ENCODE assay signal across 20 cellular contexts in genomic region chr4:182649698-182650477, GRCh38.
"Had no signal": no experiment of that assay in that cellular context is flagged by ENCODE, and none has a peak within 500 bp of the region (broad histone marks: within the 10 kb centered on the region; RNA-seq: fewer than 3 reads in every experiment).

No MANE protein-coding gene starts in this region.

- H3K9me3 Mint-ChIP-seq: stimulated activated naive CD8-positive, alpha-beta T cell treated with anti-CD3 and anti-CD28 coated beads, Interleukin-15, Interleukin-2, amounts not matched to agents 100 ng/mL and 50 ng/mL, for 24 hours had no signal

- H3K27ac Mint-ChIP-seq: activated CD4-positive, alpha-beta T cell treated with anti-CD3 and anti-CD28 coated beads, Interleukin-2, amount 10 ng/mL, durations not matched to agents 7 days and 5 days; activated CD8-positive, alpha-beta T cell treated with anti-CD3 and anti-CD28 coated beads, Interleukin-2, amount 10 ng/mL, durations not matched to agents 7 days and 5 days; activated naive CD4-positive, alpha-beta T cell treated with anti-CD3 and anti-CD28 coated beads for 36 hours; activated naive CD8-positive, alpha-beta T cell treated with anti-CD3 and anti-CD28 coated beads, Interleukin-2, amount 50 U/mL, for 24 hours; activated T-cell treated with anti-CD3 and anti-CD28 coated beads, Interleukin-2, amount 50 U/mL, for 24 hours; memory B cell; naive B cell had no signal

- H3K4me1 Mint-ChIP-seq: activated CD4-positive, alpha-beta T cell treated with anti-CD3 and anti-CD28 coated beads, Interleukin-2, amount 10 ng/mL, durations not matched to agents 7 days and 5 days; activated naive CD8-positive, alpha-beta T cell treated with anti-CD3 and anti-CD28 coated beads, Interleukin-2, amount 50 U/mL, for 24 hours; central memory CD8-positive, alpha-beta T cell; memory B cell; naive B cell; neural crest cell had no signal

- H3K36me3 Mint-ChIP-seq: memory B cell had no signal

- DNase-seq: activated CD4-positive, alpha-beta T cell treated with anti-CD3 and anti-CD28 coated beads, Interleukin-2, amount 10 ng/mL, durations not matched to agents 7 days and 5 days; activated CD8-positive, alpha-beta T cell treated with anti-CD3 and anti-CD28 coated beads, Interleukin-2, amount 10 ng/mL, durations not matched to agents 7 days and 5 days; activated naive CD4-positive, alpha-beta T cell treated with anti-CD3 and anti-CD28 coated beads for 36 hours; activated naive CD8-positive, alpha-beta T cell treated with anti-CD3 and anti-CD28 coated beads, Interleukin-2, amount 50 U/mL, for 24 hours; activated T-cell treated with anti-CD3 and anti-CD28 coated beads, Interleukin-2, amount 50 U/mL, for 24 hours; anterior cingulate cortex; gastrocnemius medialis; head of caudate nucleus; left ventricle myocardium superior; mucosa of descending colon; naive B cell; transverse colon; uterus had no signal

- ATAC-seq: activated CD8-positive, alpha-beta T cell treated with anti-CD3 and anti-CD28 coated beads, Interleukin-2, amount 10 ng/mL, durations not matched to agents 7 days and 5 days; activated naive CD8-positive, alpha-beta T cell treated with anti-CD3 and anti-CD28 coated beads, Interleukin-2, amount 50 U/mL, for 24 hours; esophagus mucosa; gastrocnemius medialis; left ventricle myocardium superior; mucosa of descending colon had no signal

- FAIRE-seq: endometrium had no signal

- H3K4me3 Mint-ChIP-seq: activated CD4-positive, alpha-beta T cell treated with anti-CD3 and anti-CD28 coated beads, Interleukin-2, amount 10 ng/mL, durations not matched to agents 7 days and 5 days; activated CD8-positive, alpha-beta T cell treated with anti-CD3 and anti-CD28 coated beads, Interleukin-2, amount 10 ng/mL, durations not matched to agents 7 days and 5 days; activated naive CD4-positive, alpha-beta T cell treated with anti-CD3 and anti-CD28 coated beads for 36 hours; activated naive CD8-positive, alpha-beta T cell treated with anti-CD3 and anti-CD28 coated beads, Interleukin-2, amount 50 U/mL, for 24 hours; activated T-cell treated with anti-CD3 and anti-CD28 coated beads, Interleukin-2, amount 50 U/mL, for 24 hours; central memory CD8-positive, alpha-beta T cell; memory B cell; naive B cell; neural crest cell; stimulated activated naive CD8-positive, alpha-beta T cell treated with anti-CD3 and anti-CD28 coated beads, Interleukin-15, Interleukin-2, amounts not matched to agents 100 ng/mL and 50 ng/mL, for 24 hours had no signal

- H3K27me3 Mint-ChIP-seq: progenitor cell of endocrine pancreas had no signal
